Comparison of ENCODE assay signal across 18 cellular contexts in genomic region chr3:186207515-186207914, GRCh38.
"Had no signal": no experiment of that assay in that cellular context is flagged by ENCODE, and none has a peak within 500 bp of the region (broad histone marks: within the 10 kb centered on the region; RNA-seq: fewer than 3 reads in every experiment).

No MANE protein-coding gene starts in this region.

- H3K4me1 Mint-ChIP-seq: immature natural killer cell had no signal

- H3K36me3 Mint-ChIP-seq: T-cell had no signal

- H3K36me3 ChIP-seq: brain microvascular endothelial cell, suprapubic skin had no signal

- H3K27me3 Mint-ChIP-seq: activated B cell treated with CpG ODN at 0.5 μM for 24 hours had no signal

- H3K4me3 ChIP-seq: esophagus muscularis mucosa, spleen, suprapubic skin had no signal

- H3K27me3 ChIP-seq: brain microvascular endothelial cell, esophagus muscularis mucosa, suprapubic skin had no signal

- ATAC-seq: SK-N-SH treated with all-trans-retinoic acid at 6 μM for 48 hours, T-cell had no signal

- H3K9me3 ChIP-seq: esophagus muscularis mucosa, spleen, suprapubic skin had no signal

- H3K9me3 Mint-ChIP-seq: activated B cell treated with CpG ODN at 0.5 μM for 24 hours; immature natural killer cell; nephron; stimulated activated naive CD8-positive, alpha-beta T cell treated with anti-CD3 and anti-CD28 coated beads, Interleukin-15, Interleukin-2, amounts not matched to agents 100 ng/mL and 50 ng/mL, for 24 hours; T-cell had no signal

- DNase-seq: activated B cell treated with CpG ODN at 0.5 μM for 24 hours; activated CD4-positive, alpha-beta T cell treated with anti-CD3 and anti-CD28 coated beads for 48 hours; activated naive CD4-positive, alpha-beta T cell; aorta; brain microvascular endothelial cell; cortex of kidney; effector CD4-positive, alpha-beta T cell; immature natural killer cell; nucleus accumbens; posterior cingulate gyrus; spleen; T-cell; trophoblast cell had no signal

- H3K4me3 Mint-ChIP-seq: activated B cell treated with CpG ODN at 0.5 μM for 24 hours; immature natural killer cell; nephron; stimulated activated naive CD8-positive, alpha-beta T cell treated with anti-CD3 and anti-CD28 coated beads, Interleukin-15, Interleukin-2, amounts not matched to agents 100 ng/mL and 50 ng/mL, for 24 hours; T-cell had no signal

- H3K27ac Mint-ChIP-seq: activated B cell treated with CpG ODN at 0.5 μM for 24 hours; immature natural killer cell; nephron; stimulated activated naive CD8-positive, alpha-beta T cell treated with anti-CD3 and anti-CD28 coated beads, Interleukin-15, Interleukin-2, amounts not matched to agents 100 ng/mL and 50 ng/mL, for 24 hours; T-cell had no signal

- H3K27ac ChIP-seq: brain microvascular endothelial cell, esophagus muscularis mucosa, suprapubic skin had no signal
